ENCODE assay signal across 9 cellular contexts in the genomic region with DNA sequence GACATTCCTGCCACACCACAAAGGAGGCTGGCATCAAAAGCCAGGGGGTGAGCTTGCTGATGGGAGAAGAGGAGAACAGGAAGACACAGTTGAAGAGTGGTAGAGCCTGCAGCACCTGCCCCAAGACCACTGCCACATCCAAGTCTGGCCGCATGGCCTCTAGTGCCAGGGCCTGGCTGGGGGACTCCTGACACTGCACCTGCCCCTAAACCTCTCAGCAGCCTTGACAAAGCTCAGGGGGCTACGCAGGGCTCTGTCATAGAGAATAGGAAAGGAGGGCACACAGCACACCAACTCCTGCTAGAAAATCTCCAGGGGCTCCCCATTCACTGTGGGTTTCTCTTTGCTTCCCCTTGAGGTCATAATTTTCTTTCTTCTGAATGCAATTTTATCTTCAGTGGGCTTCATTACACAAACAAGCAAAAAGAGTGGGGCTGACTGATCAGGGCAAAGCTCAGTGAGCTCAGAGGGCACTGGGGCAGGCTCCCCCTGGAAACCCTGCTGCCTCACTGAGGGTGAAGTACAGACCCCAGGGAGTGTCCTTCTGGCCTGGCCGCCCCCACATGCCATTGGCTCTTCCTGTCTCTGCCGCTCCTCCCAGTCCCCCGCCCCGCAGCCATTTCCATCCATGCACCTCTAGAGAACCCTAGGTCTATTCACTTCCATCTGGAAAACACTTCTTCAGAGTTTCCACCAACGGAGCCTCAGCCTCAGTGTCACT. TPM values are rescaled to one million over a fixed set of nuclear protein-coding genes. Genes with fewer than 3 reads are reported as not detected.
DNase-seq lines count a peak whose midpoint lies in the region; ATAC-seq and TF ChIP-seq lines count a peak whose summit lies in the region.
"Had no signal": no experiment of that assay in that cellular context is flagged by ENCODE, and none has a peak within 500 bp of the region (broad histone marks: within the 10 kb centered on the region; RNA-seq: fewer than 3 reads in every experiment).

No MANE protein-coding gene starts in this region.

- H4K8ac ChIP-seq in H9 (replicated peaks; ENCODE audit: insufficient read length, low read depth, low read length): no peak overlapping the region

- H3T11ph ChIP-seq in H9 (ENCODE audit: low read length): no peak overlapping the region

- H3K4me1 ChIP-seq in H9 (ENCODE audit: insufficient read depth, low read length): peaks cover 10% of the 10 kb centered on the region; the same call in 1 of the 2 replicates

- DNase-seq in GM06990 (ENCODE audit: extremely low read depth, insufficient read length) (peak; percentile 73), H9 (no peak), AG08395 (ENCODE audit: low spot score) (no peak), HT-29 (ENCODE audit: low spot score) (no peak), DMS 273 (lab: John Stamatoyannopoulos, UW; ENCODE audit: unreplicated experiment) (no peak)
- no peak for DNase-seq in natural killer cell treated with Interleukin-12 subunit alpha and Interleukin-12 subunit beta and Interleukin-15 and Interleukin-18, amount 100 ng/mL, for 72 hours (ENCODE audit: low spot score)
- DNase-seq: NCI-H2081 had no signal

- no peak overlapping the region for H4K91ac ChIP-seq in H9 (ENCODE audit: insufficient read length, low read depth, low read length)

- H3K9me3 ChIP-seq in H9 (ENCODE audit: control insufficient read depth, low read depth, low read length): no peaks in the 10 kb centered on the region

- no peaks in the 10 kb centered on the region for H3K27me3 Mint-ChIP-seq in H9 (ENCODE audit: low read depth)
- no peaks in the 10 kb centered on the region for H3K27me3 Mint-ChIP-seq in activated T-helper 17 cell treated with anti-CD3 and anti-CD28 coated beads, Interleukin-2, amount 50 U/mL, for 72 hours
- no peaks in the 10 kb centered on the region for H3K27me3 Mint-ChIP-seq in natural killer cell treated with Interleukin-12 subunit alpha and Interleukin-12 subunit beta and Interleukin-15 and Interleukin-18, amount 100 ng/mL, for 72 hours

- no peak overlapping the region for H4K5ac ChIP-seq in H9 (ENCODE audit: insufficient read length, low read depth, low read length)

- peak overlapping the region in 2 of 3 experiments; percentile 71 to 75; a peak in 2 of 7 replicates for H3K27ac Mint-ChIP-seq in H9
- H3K27ac Mint-ChIP-seq in activated T-helper 17 cell treated with anti-CD3 and anti-CD28 coated beads, Interleukin-2, amount 50 U/mL, for 72 hours: peak overlapping the region; percentile 88
- H3K27ac Mint-ChIP-seq in natural killer cell treated with Interleukin-12 subunit alpha and Interleukin-12 subunit beta and Interleukin-15 and Interleukin-18, amount 100 ng/mL, for 72 hours: peak overlapping the region; percentile 89 to 95

- H2AFZ ChIP-seq in H9 (ENCODE audit: low read length): no peak overlapping the region

- H3K4me1 Mint-ChIP-seq in H9: peaks cover 75 to 79% of the 10 kb centered on the region in 2 experiments
- peaks cover 81% of the 10 kb centered on the region for H3K4me1 Mint-ChIP-seq in activated T-helper 17 cell treated with anti-CD3 and anti-CD28 coated beads, Interleukin-2, amount 50 U/mL, for 72 hours
- peaks cover 92 to 94% of the 10 kb centered on the region in 2 donors for H3K4me1 Mint-ChIP-seq in natural killer cell treated with Interleukin-12 subunit alpha and Interleukin-12 subunit beta and Interleukin-15 and Interleukin-18, amount 100 ng/mL, for 72 hours (ENCODE audit: low read depth in 2 of 2)

- H3K23ac ChIP-seq in H9 (ENCODE audit: insufficient read length, low read depth, low read length): no peak overlapping the region

- ATAC-seq in activated T-helper 17 cell treated with anti-CD3 and anti-CD28 coated beads, Interleukin-2, amount 50 U/mL, for 72 hours (replicated peaks): no peak
- ATAC-seq in natural killer cell treated with Interleukin-12 subunit alpha and Interleukin-12 subunit beta and Interleukin-15 and Interleukin-18, amount 100 ng/mL, for 72 hours: peak in 1 of 2 donors; percentile 1
- ATAC-seq in GM21786 (IDR thresholded peaks at IDR 0.05; ENCODE audit: unreplicated experiment): no peak

- H3K4ac ChIP-seq in H9 (ENCODE audit: low read depth, low read length): no peak overlapping the region

- no peak overlapping the region for H2BK15ac ChIP-seq in H9 (ENCODE audit: low read depth, low read length)

- H2BK120ac ChIP-seq in H9 (ENCODE audit: low read depth, low read length, poor library complexity, severe bottlenecking): no peak overlapping the region

- H3K36me3 ChIP-seq in GM06990 (ENCODE audit: control insufficient read depth, insufficient read depth, low read length): peaks cover 8% of the 10 kb centered on the region

- no peak overlapping the region for H3K18ac ChIP-seq in H9 (ENCODE audit: insufficient read length, low read depth, low read length)

- peak overlapping the region; percentile 84 for H3K4me3 ChIP-seq in GM06990 (replicated peaks; ENCODE audit: low read depth, low read length)

- peaks cover 0 to 2% (median 0%) of the 10 kb centered on the region in 3 experiments; a peak in 2 of 7 replicates for H3K36me3 Mint-ChIP-seq in H9 (ENCODE audit: insufficient read depth in 1 of 3, low read depth in 3 of 3)
- peaks cover 44% of the 10 kb centered on the region for H3K36me3 Mint-ChIP-seq in activated T-helper 17 cell treated with anti-CD3 and anti-CD28 coated beads, Interleukin-2, amount 50 U/mL, for 72 hours (ENCODE audit: low read depth)
- peaks cover 22% of the 10 kb centered on the region for H3K36me3 Mint-ChIP-seq in natural killer cell treated with Interleukin-12 subunit alpha and Interleukin-12 subunit beta and Interleukin-15 and Interleukin-18, amount 100 ng/mL, for 72 hours

- H3K79me2 ChIP-seq in H9 (ENCODE audit: insufficient read depth, low read length): peaks cover 11% of the 10 kb centered on the region; the same call in 1 of the 2 replicates

- H3K9ac ChIP-seq in H9 (ENCODE audit: extremely low read depth, insufficient read length, low read length): no peak overlapping the region

- H3K27ac ChIP-seq in H9 (ENCODE audit: insufficient read length, low read depth, low read length): no peak overlapping the region

- H3K4me3 Mint-ChIP-seq in H9: no peak overlapping the region
- peak overlapping the region; percentile 80 for H3K4me3 Mint-ChIP-seq in activated T-helper 17 cell treated with anti-CD3 and anti-CD28 coated beads, Interleukin-2, amount 50 U/mL, for 72 hours
- peak overlapping the region; percentile 67 for H3K4me3 Mint-ChIP-seq in natural killer cell treated with Interleukin-12 subunit alpha and Interleukin-12 subunit beta and Interleukin-15 and Interleukin-18, amount 100 ng/mL, for 72 hours

- H2BK5ac ChIP-seq in H9 (ENCODE audit: insufficient read length, low read length): no peak overlapping the region

- no peaks in the 10 kb centered on the region for H3K9me3 Mint-ChIP-seq in H9
- H3K9me3 Mint-ChIP-seq in activated T-helper 17 cell treated with anti-CD3 and anti-CD28 coated beads, Interleukin-2, amount 50 U/mL, for 72 hours: no peaks in the 10 kb centered on the region
- no peaks in the 10 kb centered on the region for H3K9me3 Mint-ChIP-seq in natural killer cell treated with Interleukin-12 subunit alpha and Interleukin-12 subunit beta and Interleukin-15 and Interleukin-18, amount 100 ng/mL, for 72 hours

- WGBS in H9 (ENCODE audit: extremely low coverage, insufficient read length, low lambda C conversion rate): no CpG with 5 or more reads among the region's 7 CpGs

- H3K79me1 ChIP-seq in H9 (ENCODE audit: insufficient read depth, low read depth, low read length, poor library complexity, severe bottlenecking): peaks cover 6% of the 10 kb centered on the region

- H3K14ac ChIP-seq in H9 (ENCODE audit: insufficient read depth, low read length): no peak overlapping the region; the same call in 1 of the 2 replicates

- no peak overlapping the region for H3K56ac ChIP-seq in H9 (ENCODE audit: insufficient read length, low read depth, low read length)

- H3K4me2 ChIP-seq in H9 (ENCODE audit: insufficient read depth, insufficient read length, low read length): no peak overlapping the region

- H3K27me3 ChIP-seq in GM06990 (replicated peaks; ENCODE audit: control insufficient read depth, insufficient read depth, low read length) (no peaks in the 10 kb centered on the region), H9 (ENCODE audit: insufficient read depth, low read length) (no peaks in the 10 kb centered on the region)

- H4K20me1 ChIP-seq in H9 (ENCODE audit: control insufficient read depth, insufficient read depth, insufficient read length): peaks cover 2% of the 10 kb centered on the region

- no peak overlapping the region for H2AK5ac ChIP-seq in H9 (ENCODE audit: insufficient read length, low read length)

- H3K23me2 ChIP-seq in H9 (ENCODE audit: insufficient read length, low read depth, low read length, poor library complexity, severe bottlenecking): no peaks in the 10 kb centered on the region

- H2BK20ac ChIP-seq in H9 (ENCODE audit: low read depth, low read length, poor library complexity, severe bottlenecking): no peak overlapping the region

- TF ChIP-seq CTCF in GM06990 (IDR thresholded peaks at IDR 0.05; ENCODE audit: insufficient read depth, low read length, poor library complexity, severe bottlenecking) (no peak), H9 (conservative IDR thresholded peaks at IDR 0.05) (no peak)

- no peak overlapping the region for H2BK12ac ChIP-seq in H9 (ENCODE audit: insufficient read length, low read depth, low read length)

RNA-seq across cellular contexts. Expression of a gene that starts 37.2 kb away (rescaled TPM):
- total RNA-seq in H9 (2021): 55.7 and 56.8 TPM in 2 replicates
- 10 to 100 TPM; 58.0 to 70.9 TPM for total RNA-seq in activated T-helper 17 cell treated with anti-CD3 and anti-CD28 coated beads, Interleukin-2, amount 50 U/mL, for 72 hours
- 100 to 1,000 TPM; 204 to 244 TPM for total RNA-seq in natural killer cell treated with Interleukin-12 subunit alpha and Interleukin-12 subunit beta and Interleukin-15 and Interleukin-18, amount 100 ng/mL, for 72 hours
- 126 and 133 TPM in 2 replicates for total RNA-seq in HT-29 (2014; rRNA removed; shearing (Covaris generic))

Comparison
In these comparisons a context has a peak if more than half of its experiments do, and no peak if none do; other contexts are left out.
1. H3K4me3 Mint-ChIP-seq: peak in activated T-helper 17 cell treated with anti-CD3 and anti-CD28 coated beads, Interleukin-2, amount 50 U/mL, for 72 hours (single experiment) and natural killer cell treated with Interleukin-12 subunit alpha and Interleukin-12 subunit beta and Interleukin-15 and Interleukin-18, amount 100 ng/mL, for 72 hours (single experiment); none in H9 (0 of 2).
2. Peak in every context shown above with its lines, with median percentiles within 50 percentile points of each other: H3K27ac Mint-ChIP-seq.